ENCODE assay signal across 13 cellular contexts in genomic region chr7:34155225-34155908, GRCh38.
A peak's percentile ranks its signal among the peaks of the same experiment; 100 is the strongest.
DNase-seq lines count a peak whose midpoint lies in the region; TF ChIP-seq lines count a peak whose summit lies in the region.
"Had no signal": no experiment of that assay in that cellular context is flagged by ENCODE, and none has a peak within 500 bp of the region (broad histone marks: within the 10 kb centered on the region; RNA-seq: fewer than 3 reads in every experiment).

No MANE protein-coding gene starts in this region.

- no peak overlapping the region for H3K27ac Mint-ChIP-seq in activated T-cell treated with anti-CD3 and anti-CD28 coated beads, Interleukin-2, amount 50 U/mL, for 24 hours
- H3K27ac Mint-ChIP-seq: progenitor cell of endocrine pancreas had no signal

- H3K4me3 Mint-ChIP-seq in activated T-cell treated with anti-CD3 and anti-CD28 coated beads, Interleukin-2, amount 50 U/mL, for 24 hours: no peak overlapping the region

- no peaks in the 10 kb centered on the region for H3K9me3 ChIP-seq in fibroblast of lung (ENCODE audit: control insufficient read depth, insufficient read depth, low read depth, low read length)
- H3K9me3 ChIP-seq: ascending aorta had no signal

- H3K9me3 Mint-ChIP-seq in activated T-cell treated with anti-CD3 and anti-CD28 coated beads, Interleukin-2, amount 50 U/mL, for 24 hours: no peaks in the 10 kb centered on the region

- H3K4me3 ChIP-seq in fibroblast of lung (replicated peaks in 1 of 4; ENCODE audit: control extremely low read depth in 1 of 4, insufficient read depth in 1 of 4, low read depth in 3 of 4, low read length in 4 of 4): no peak overlapping the region
- H3K4me3 ChIP-seq: ascending aorta, PC-9 had no signal

- no peaks in the 10 kb centered on the region for H4K20me1 ChIP-seq in fibroblast of lung (ENCODE audit: control insufficient read depth, extremely low read depth, insufficient read depth, low read length)

- no peaks in the 10 kb centered on the region for H3K27me3 Mint-ChIP-seq in activated T-cell treated with anti-CD3 and anti-CD28 coated beads, Interleukin-2, amount 50 U/mL, for 24 hours
- H3K27me3 Mint-ChIP-seq: progenitor cell of endocrine pancreas had no signal

- no peaks in the 10 kb centered on the region for H3K27me3 ChIP-seq in fibroblast of lung (ENCODE audit: control insufficient read depth, insufficient read depth, low read length)
- H3K27me3 ChIP-seq: ascending aorta had no signal

- peak overlapping the region; percentile 30 for H3K27ac ChIP-seq in fibroblast of lung (ENCODE audit: insufficient read depth, low read length)
- H3K27ac ChIP-seq: PC-9 had no signal

- no peak overlapping the region for H3K4me2 ChIP-seq in fibroblast of lung (ENCODE audit: extremely low read depth, insufficient read depth, low read length)
- H3K4me2 ChIP-seq: PC-9 had no signal

- DNase-seq in ELR (ENCODE audit: low read depth): peak; percentile 92
- peak; percentile 82 for DNase-seq in SIG-M5 (lab: John Stamatoyannopoulos, UW)
- peak; percentile 95 to 97 for DNase-seq in fibroblast of lung (ENCODE audit: low read depth in 2 of 2)
- DNase-seq in renal cortical epithelial cell (ENCODE audit: low read depth): peak; percentile 66
- no peak for DNase-seq in T-helper 1 cell
- no peak for DNase-seq in activated T-cell treated with anti-CD3 and anti-CD28 coated beads, Interleukin-2, amount 50 U/mL, for 24 hours
- no peak for DNase-seq in activated CD8-positive, alpha-beta memory T cell treated with anti-CD3 and anti-CD28 coated beads, Interleukin-2, amount 50 U/mL, for 4 hours
- no peak for DNase-seq in central memory CD4-positive, alpha-beta T cell
- DNase-seq: activated CD4-positive, alpha-beta T cell treated with anti-CD3 and anti-CD28 coated beads, Interleukin-2, amount 50 U/mL, for 4 hours; Karpas-422; PC-9 had no signal

- H3K9ac ChIP-seq in fibroblast of lung (ENCODE audit: insufficient read depth, low read length): no peak overlapping the region

- H3K79me2 ChIP-seq in fibroblast of lung (ENCODE audit: control insufficient read depth, insufficient read depth, low read length): no peaks in the 10 kb centered on the region

- no peaks in the 10 kb centered on the region for H3K36me3 Mint-ChIP-seq in activated T-cell treated with anti-CD3 and anti-CD28 coated beads, Interleukin-2, amount 50 U/mL, for 24 hours (ENCODE audit: low read depth)

- no peak overlapping the region for H2AFZ ChIP-seq in fibroblast of lung (ENCODE audit: low read length)
- H2AFZ ChIP-seq: PC-9 had no signal

- H3K36me3 ChIP-seq in fibroblast of lung (ENCODE audit: control insufficient read depth, insufficient read depth, low read length): no peaks in the 10 kb centered on the region
- H3K36me3 ChIP-seq: ascending aorta had no signal

- no peaks in the 10 kb centered on the region for H3K4me1 Mint-ChIP-seq in activated T-cell treated with anti-CD3 and anti-CD28 coated beads, Interleukin-2, amount 50 U/mL, for 24 hours (ENCODE audit: low read depth)

- peak in 1 of 2 donors; percentile 3 for TF ChIP-seq CTCF in fibroblast of lung (conservative IDR thresholded peaks at IDR 0.05 in 1 of 2, IDR thresholded peaks at IDR 0.05 in 1 of 2; ENCODE audit: low read depth in 1 of 2, low read length in 2 of 2)

- peaks cover 10% of the 10 kb centered on the region for H3K4me1 ChIP-seq in fibroblast of lung (ENCODE audit: control insufficient read depth, extremely low read depth, insufficient read depth, low read length)

Comparison
In these comparisons a context has a peak if more than half of its experiments do, and no peak if none do; other contexts are left out.
1. DNase-seq: peak in ELR (single experiment), SIG-M5 (single experiment), fibroblast of lung (2 of 2) and renal cortical epithelial cell (single experiment); none in T-helper 1 cell (0 of 5), activated T-cell treated with anti-CD3 and anti-CD28 coated beads, Interleukin-2, amount 50 U/mL, for 24 hours (single experiment), activated CD8-positive, alpha-beta memory T cell treated with anti-CD3 and anti-CD28 coated beads, Interleukin-2, amount 50 U/mL, for 4 hours (single experiment) and central memory CD4-positive, alpha-beta T cell (single experiment).